In the genomic region with DNA sequence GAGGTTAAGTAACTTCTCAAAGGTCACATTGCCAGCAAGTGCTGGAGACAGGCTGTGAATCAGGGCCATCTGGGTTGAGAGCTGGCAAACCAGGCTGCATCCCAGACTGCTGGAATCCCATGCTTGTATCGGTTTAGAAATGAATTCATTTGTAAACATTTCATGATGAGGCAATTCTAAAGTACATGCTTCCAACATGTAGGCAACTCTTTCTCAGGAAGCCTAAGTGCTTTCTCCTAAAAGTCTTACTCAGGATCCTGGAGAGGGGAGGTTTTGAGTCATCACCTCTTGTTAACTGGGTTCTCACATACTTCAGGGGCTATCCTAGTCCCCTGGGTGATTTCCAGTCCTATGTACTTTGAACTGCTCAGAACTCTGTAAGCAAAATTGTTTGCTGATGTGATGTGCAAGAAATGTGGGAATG, we compare ENCODE assay signal across 15 cellular contexts.
DNase-seq lines count a peak whose midpoint lies in the region; ATAC-seq and TF ChIP-seq lines count a peak whose summit lies in the region.
"Had no signal": no experiment of that assay in that cellular context is flagged by ENCODE, and none has a peak within 500 bp of the region (broad histone marks: within the 10 kb centered on the region; RNA-seq: fewer than 3 reads in every experiment).

No MANE protein-coding gene starts in this region.

- H3K9me3 ChIP-seq in ovary: no peaks in the 10 kb centered on the region

- TF ChIP-seq EP300 in ovary (IDR thresholded peaks at IDR 0.05): no peak

- WGBS in ovary, 3 donors: 12 to 20% (median 18%) methylated on average over 1 of the region's 1 CpG

- no peaks in the 10 kb centered on the region for H3K36me3 ChIP-seq in ovary
- H3K36me3 ChIP-seq: WERI-Rb-1 had no signal

- H3K27me3 ChIP-seq in ovary: no peaks in the 10 kb centered on the region

- no peak for ATAC-seq in GM18858 (IDR thresholded peaks at IDR 0.05; ENCODE audit: unreplicated experiment)
- ATAC-seq: esophagus mucosa, SK-N-SH treated with all-trans-retinoic acid at 6 μM for 48 hours had no signal

- H3K4me3 ChIP-seq in fibroblast of mammary gland (ENCODE audit: control insufficient read depth, low read depth, low read length) (no peak overlapping the region), ovary (no peak overlapping the region)

- intact Hi-C loops in ovary (cut with DNase I): no loop called here

- peak; percentile 78 for DNase-seq in AG20443 (ENCODE audit: low spot score)
- peak; percentile 52 for DNase-seq in NCI-H226
- peak; percentile 100 for DNase-seq in fibroblast of mammary gland (ENCODE audit: low read depth)
- peak; percentile 44 for DNase-seq in renal cortical epithelial cell (ENCODE audit: low read depth)
- no peak for DNase-seq in NCI-H69 (lab: John Stamatoyannopoulos, UW)
- no peak for DNase-seq in HPDE6-E6E7 (ENCODE audit: extremely low spot score)
- no peak for DNase-seq in ovary
- DNase-seq: activated naive CD4-positive, alpha-beta T cell treated with Interleukin-2 at 50 U/mL for 16 hours; H9; NCI-H2171 treated with DMSO at 0.1 percent for 48 hours; posterior cingulate gyrus; WERI-Rb-1 had no signal

- TF ChIP-seq CTCF in fibroblast of mammary gland (conservative IDR thresholded peaks at IDR 0.05; ENCODE audit: control insufficient read depth, insufficient read depth, low read depth, low read length): no peak
- no peak for TF ChIP-seq CTCF in ovary (IDR thresholded peaks at IDR 0.05)

- peaks cover 13% of the 10 kb centered on the region for H3K4me1 ChIP-seq in ovary (ENCODE audit: insufficient read depth)

- no peak for TF ChIP-seq POLR2A in ovary (IDR thresholded peaks at IDR 0.05)

- no peak overlapping the region for H3K27ac ChIP-seq in ovary
- H3K27ac ChIP-seq: WERI-Rb-1 had no signal

Comparison
In these comparisons a context has a peak if more than half of its experiments do, and no peak if none do; other contexts are left out.
1. DNase-seq: peak in AG20443 (single experiment), NCI-H226 (single experiment), fibroblast of mammary gland (single experiment) and renal cortical epithelial cell (single experiment); none in NCI-H69 (single experiment), HPDE6-E6E7 (single experiment) and ovary (0 of 5).